In genomic region chr6:33985947-33986346, GRCh38 we compare ENCODE assay signal across 19 cellular contexts.
"Had no signal": no experiment of that assay in that cellular context is flagged by ENCODE, and none has a peak within 500 bp of the region (broad histone marks: within the 10 kb centered on the region; RNA-seq: fewer than 3 reads in every experiment).

No MANE protein-coding gene starts in this region.

- H3K27ac ChIP-seq: epithelial cell of prostate, esophagus muscularis mucosa, gastrocnemius medialis, neutrophil, right atrium auricular region, sigmoid colon, skin epidermis, upper lobe of left lung, vagina had no signal

- H3K27me3 ChIP-seq: gastrocnemius medialis, neutrophil, right atrium auricular region, sigmoid colon, upper lobe of left lung, vagina had no signal

- ATAC-seq: gastrocnemius medialis; left ventricle myocardium superior; naive thymus-derived CD4-positive, alpha-beta T cell had no signal

- H3K36me3 ChIP-seq: esophagus muscularis mucosa, gastrocnemius medialis, neutrophil, right atrium auricular region, sigmoid colon, upper lobe of left lung, vagina had no signal

- H3K27ac Mint-ChIP-seq: naive thymus-derived CD4-positive, alpha-beta T cell; nephron progenitor cell had no signal

- H3K4me3 ChIP-seq: esophagus muscularis mucosa, gastrocnemius medialis, lung, right atrium auricular region, sigmoid colon, skin epidermis, upper lobe of left lung, vagina had no signal

- DNase-seq: cortex of kidney; effector memory CD4-positive, alpha-beta T cell; gastrocnemius medialis; left ventricle myocardium superior; mesendoderm; naive thymus-derived CD4-positive, alpha-beta T cell; nephron progenitor cell; sigmoid colon; stimulated activated CD4-positive, alpha-beta T cell treated with anti-CD3 and anti-CD28 coated beads, Interleukin-12 subunit alpha, Interleukin-12 subunit beta, amount 100 ng/mL, for 4 hours; stimulated activated CD4-positive, alpha-beta T cell treated with anti-CD3 and anti-CD28 coated beads, Interleukin-2, amount 100 ng/mL, for 48 hours; stimulated activated naive CD4-positive, alpha-beta T cell treated with Interleukin-2 at 50 U/mL for 16 hours; upper lobe of left lung had no signal

- H3K9me3 ChIP-seq: esophagus muscularis mucosa, gastrocnemius medialis, neutrophil, right atrium auricular region, sigmoid colon, upper lobe of left lung, vagina had no signal

- H3K36me3 Mint-ChIP-seq: naive thymus-derived CD4-positive, alpha-beta T cell had no signal

- H3K4me3 Mint-ChIP-seq: naive thymus-derived CD4-positive, alpha-beta T cell; nephron progenitor cell had no signal

- H3K4me1 ChIP-seq: esophagus muscularis mucosa, gastrocnemius medialis, right atrium auricular region, sigmoid colon had no signal
